In the genomic region with DNA sequence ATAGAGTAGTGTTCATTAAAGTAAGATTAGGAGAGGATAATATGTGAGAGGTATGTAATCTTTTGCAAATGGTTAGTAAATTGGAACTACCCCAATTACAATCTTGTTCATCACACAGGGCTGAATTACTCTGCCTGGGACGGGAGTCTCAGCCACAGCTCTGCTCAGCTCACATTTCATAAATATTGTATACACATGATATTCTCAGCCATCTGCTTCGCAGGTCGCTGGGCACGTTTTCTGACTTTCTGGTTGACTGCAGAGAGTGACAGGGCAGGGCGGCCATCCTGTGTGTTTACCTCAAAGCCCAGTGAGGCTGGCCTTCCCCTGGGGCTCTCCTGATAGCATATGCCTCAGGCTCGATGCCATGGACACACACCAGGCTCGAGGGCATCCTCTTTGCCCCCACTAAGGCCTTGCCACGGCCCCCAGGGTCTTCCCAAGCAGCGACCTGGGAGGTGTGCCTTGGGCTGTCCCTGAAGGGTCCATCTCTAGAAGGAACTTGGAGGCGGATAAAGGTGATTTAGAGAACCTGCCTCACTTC, we compare ENCODE assay signal across 17 cellular contexts.
DNase-seq lines count a peak whose midpoint lies in the region; ATAC-seq lines count a peak whose summit lies in the region.
"Had no signal": no experiment of that assay in that cellular context is flagged by ENCODE, and none has a peak within 500 bp of the region (broad histone marks: within the 10 kb centered on the region; RNA-seq: fewer than 3 reads in every experiment).

No MANE protein-coding gene starts in this region.

- peak; percentile 22 for DNase-seq in NCI-H510A treated with DMSO at 0.1 percent for 48 hours (lab: John Stamatoyannopoulos, UW)
- DNase-seq in NCI-H510A (lab: John Stamatoyannopoulos, UW) = no peak
- DNase-seq in NCI-H128 (lab: John Stamatoyannopoulos, UW; ENCODE audit: unreplicated experiment) = peak; percentile 35
- DNase-seq in NCI-H524 (lab: John Stamatoyannopoulos, UW) = peak; percentile 66 to 81
- peak; percentile 63 for DNase-seq in retina
- no peak for DNase-seq in CD8-positive, alpha-beta memory T cell
- DNase-seq: ACHN; CD8-positive, alpha-beta T cell; DMS153; H9; Karpas-422; NCI-H226; NK-92 treated with Interleukin-12 subunit alpha and Interleukin-12 subunit beta, amount 100 ng/mL, for 24 hours; PC-3; T-helper 9 cell had no signal

- H3K27ac Mint-ChIP-seq in CD8-positive, alpha-beta memory T cell = no peak overlapping the region
- H3K27ac Mint-ChIP-seq: CD8-positive, alpha-beta T cell had no signal

- POLR2A ChIA-PET in CD8-positive, alpha-beta memory T cell (lab: Charles Lee) = no interaction called here

- H3K27me3 ChIP-seq in CD8-positive, alpha-beta memory T cell (ENCODE audit: insufficient read depth, low read length, poor library complexity, severe bottlenecking) = no peaks in the 10 kb centered on the region
- H3K27me3 ChIP-seq: SJSA1 had no signal

- peaks cover 10 to 22% of the 10 kb centered on the region in 2 donors for H3K27me3 Mint-ChIP-seq in CD8-positive, alpha-beta memory T cell

- H3K9me3 ChIP-seq in CD8-positive, alpha-beta memory T cell (ENCODE audit: low read length) = no peaks in the 10 kb centered on the region
- H3K9me3 ChIP-seq: SJSA1 had no signal

- H3K4me3 ChIP-seq in CD8-positive, alpha-beta memory T cell (ENCODE audit: low read length) = no peak overlapping the region
- H3K4me3 ChIP-seq: SJSA1 had no signal

- peaks cover 0 to 4% (median 0%) of the 10 kb centered on the region in 3 donors for H3K36me3 Mint-ChIP-seq in CD8-positive, alpha-beta memory T cell
- H3K36me3 Mint-ChIP-seq: CD8-positive, alpha-beta T cell had no signal

- no peaks in the 10 kb centered on the region for H3K9me3 Mint-ChIP-seq in CD8-positive, alpha-beta memory T cell
- H3K9me3 Mint-ChIP-seq: CD8-positive, alpha-beta T cell; H9 had no signal

- no peak overlapping the region for H3K4me3 Mint-ChIP-seq in CD8-positive, alpha-beta memory T cell
- H3K4me3 Mint-ChIP-seq: CD8-positive, alpha-beta T cell; H9 had no signal

- H3K36me3 ChIP-seq in CD8-positive, alpha-beta memory T cell (ENCODE audit: insufficient read depth, low read length) = no peaks in the 10 kb centered on the region
- H3K36me3 ChIP-seq: SJSA1 had no signal

- H3K27ac ChIP-seq in CD8-positive, alpha-beta memory T cell (ENCODE audit: low read depth, low read length) = no peak overlapping the region
- H3K27ac ChIP-seq: SJSA1 had no signal

- no peaks in the 10 kb centered on the region for H3K4me1 ChIP-seq in CD8-positive, alpha-beta memory T cell (ENCODE audit: insufficient read depth, low read length)
- H3K4me1 ChIP-seq: SJSA1 had no signal

- ATAC-seq in HG02852 (IDR thresholded peaks at IDR 0.05; ENCODE audit: unreplicated experiment) = no peak
- ATAC-seq: CD8-positive, alpha-beta T cell; PC-3 had no signal

- H3K4me1 Mint-ChIP-seq in CD8-positive, alpha-beta memory T cell = no peaks in the 10 kb centered on the region

- CTCF ChIA-PET in CD8-positive, alpha-beta memory T cell (lab: Charles Lee) = no interaction called here

Comparison
In these comparisons a context has a peak if more than half of its experiments do, and no peak if none do; other contexts are left out.
1. DNase-seq: peak in NCI-H510A treated with DMSO at 0.1 percent for 48 hours (single experiment), NCI-H128 (single experiment), NCI-H524 (2 of 2) and retina (single experiment); none in NCI-H510A (single experiment) and CD8-positive, alpha-beta memory T cell (0 of 5).